12 cellular contexts compared by ENCODE assay signal in genomic region chr1:209490013-209490412, GRCh38.
DNase-seq lines count a peak whose midpoint lies in the region; ATAC-seq and TF ChIP-seq lines count a peak whose summit lies in the region.
"Had no signal": no experiment of that assay in that cellular context is flagged by ENCODE, and none has a peak within 500 bp of the region (broad histone marks: within the 10 kb centered on the region; RNA-seq: fewer than 3 reads in every experiment).

No MANE protein-coding gene starts in this region.

- peak; percentile 36 for DNase-seq in COR-L47 (lab: John Stamatoyannopoulos, UW)
- DNase-seq in NCI-H1436 treated with DMSO at 0.1 percent for 48 hours (lab: John Stamatoyannopoulos, UW) = peak; percentile 43
- no peak for DNase-seq in lung (ENCODE audit: low spot score)
- no peak for DNase-seq in activated T-cell treated with anti-CD3 and anti-CD28 coated beads, Interleukin-2, amount 50 U/mL, for 1 hour
- no peak for DNase-seq in anterior cingulate cortex (lab: John Stamatoyannopoulos, UW)
- no peak for DNase-seq in activated T-helper 1 cell treated with anti-CD3 and anti-CD28 coated beads, Interleukin-12 subunit alpha, Interleukin-12 subunit beta, Interleukin-2, Interleukin-4 antibody, amounts not matched to agents 30 ng/mL and 10 ng/mL and 1 ng/mL, durations not matched to agents 14 hours and 24 hours and 36 hours (ENCODE audit: low spot score)
- DNase-seq: hypothalamus; stimulated activated CD4-positive, alpha-beta T cell treated with anti-CD3 and anti-CD28 coated beads, Interleukin-12 subunit alpha, Interleukin-12 subunit beta, amount 100 ng/mL, for 4 hours; T-cell had no signal

- H3K27ac Mint-ChIP-seq in brain = peak overlapping the region in 2 of 5 experiments; percentile 15 to 61
- no peak overlapping the region for H3K27ac Mint-ChIP-seq in activated T-helper 1 cell treated with anti-CD3 and anti-CD28 coated beads, Interleukin-12 subunit alpha, Interleukin-12 subunit beta, Interleukin-2, Interleukin-4 antibody, amounts not matched to agents 30 ng/mL and 10 ng/mL and 1 ng/mL, durations not matched to agents 14 hours and 24 hours and 36 hours
- H3K27ac Mint-ChIP-seq: T-cell had no signal

- 65 to 74% methylated on average over 3 of the region's 3 CpGs for WGBS in lung, 2 donors

- TF ChIP-seq CTCF in brain (conservative IDR thresholded peaks at IDR 0.05) (peak; percentile 49 to 60), lung (IDR thresholded peaks at IDR 0.05; ENCODE audit: control extremely low read depth, extremely low read depth) (no peak)

- H3K27ac ChIP-seq in lung (ENCODE audit: low read depth in 1 of 2, low read length in 1 of 2) = no peak overlapping the region
- H3K27ac ChIP-seq: thoracic aorta had no signal

- intact Hi-C loops in activated T-helper 1 cell treated with anti-CD3 and anti-CD28 coated beads, Interleukin-12 subunit alpha, Interleukin-12 subunit beta, Interleukin-2, Interleukin-4 antibody, amounts not matched to agents 30 ng/mL and 10 ng/mL and 1 ng/mL, durations not matched to agents 14 hours and 24 hours and 36 hours (cut with micrococcal nuclease) = no loop called here

- H3K27me3 Mint-ChIP-seq in brain = peaks cover 15% of the 10 kb centered on the region
- peaks cover 9% of the 10 kb centered on the region for H3K27me3 Mint-ChIP-seq in activated T-helper 1 cell treated with anti-CD3 and anti-CD28 coated beads, Interleukin-12 subunit alpha, Interleukin-12 subunit beta, Interleukin-2, Interleukin-4 antibody, amounts not matched to agents 30 ng/mL and 10 ng/mL and 1 ng/mL, durations not matched to agents 14 hours and 24 hours and 36 hours (ENCODE audit: insufficient read depth)

- H3K9me3 Mint-ChIP-seq in brain = peaks cover 1 to 8% (median 5%) of the 10 kb centered on the region in 5 experiments
- no peaks in the 10 kb centered on the region for H3K9me3 Mint-ChIP-seq in activated T-helper 1 cell treated with anti-CD3 and anti-CD28 coated beads, Interleukin-12 subunit alpha, Interleukin-12 subunit beta, Interleukin-2, Interleukin-4 antibody, amounts not matched to agents 30 ng/mL and 10 ng/mL and 1 ng/mL, durations not matched to agents 14 hours and 24 hours and 36 hours

- H3K36me3 Mint-ChIP-seq in brain = no peaks in the 10 kb centered on the region
- H3K36me3 Mint-ChIP-seq in activated T-helper 1 cell treated with anti-CD3 and anti-CD28 coated beads, Interleukin-12 subunit alpha, Interleukin-12 subunit beta, Interleukin-2, Interleukin-4 antibody, amounts not matched to agents 30 ng/mL and 10 ng/mL and 1 ng/mL, durations not matched to agents 14 hours and 24 hours and 36 hours (ENCODE audit: low read depth) = no peaks in the 10 kb centered on the region
- H3K36me3 Mint-ChIP-seq: T-cell had no signal

- H3K4me3 ChIP-seq in lung = no peak overlapping the region
- H3K4me3 ChIP-seq: thoracic aorta had no signal

- H3K27me3 ChIP-seq in lung (ENCODE audit: control insufficient read depth, insufficient read depth) = no peaks in the 10 kb centered on the region

- H3K4me1 Mint-ChIP-seq in brain = peaks cover 20% of the 10 kb centered on the region
- H3K4me1 Mint-ChIP-seq in activated T-helper 1 cell treated with anti-CD3 and anti-CD28 coated beads, Interleukin-12 subunit alpha, Interleukin-12 subunit beta, Interleukin-2, Interleukin-4 antibody, amounts not matched to agents 30 ng/mL and 10 ng/mL and 1 ng/mL, durations not matched to agents 14 hours and 24 hours and 36 hours (ENCODE audit: low read depth) = no peaks in the 10 kb centered on the region

- peak; percentile 19 for ATAC-seq in lung (ENCODE audit: insufficient read depth, low FRiP score)
- ATAC-seq in HG02571 (IDR thresholded peaks at IDR 0.05; ENCODE audit: unreplicated experiment) = no peak
- ATAC-seq: T-cell had no signal

- no peaks in the 10 kb centered on the region for H3K4me1 ChIP-seq in lung (ENCODE audit: control insufficient read depth in 2 of 2, insufficient read depth in 2 of 2, low read length in 2 of 2)

- H3K4me3 Mint-ChIP-seq in brain = no peak overlapping the region
- no peak overlapping the region for H3K4me3 Mint-ChIP-seq in activated T-helper 1 cell treated with anti-CD3 and anti-CD28 coated beads, Interleukin-12 subunit alpha, Interleukin-12 subunit beta, Interleukin-2, Interleukin-4 antibody, amounts not matched to agents 30 ng/mL and 10 ng/mL and 1 ng/mL, durations not matched to agents 14 hours and 24 hours and 36 hours
- H3K4me3 Mint-ChIP-seq: T-cell had no signal

- peaks cover 0 to 2% of the 10 kb centered on the region in 2 donors for H3K9me3 ChIP-seq in lung (ENCODE audit: control insufficient read depth in 2 of 2, insufficient read depth in 1 of 2, low read length in 1 of 2)
- H3K9me3 ChIP-seq: thoracic aorta had no signal

- no peaks in the 10 kb centered on the region for H3K36me3 ChIP-seq in lung (ENCODE audit: control insufficient read depth in 2 of 2, insufficient read depth in 2 of 2, low read length in 2 of 2)
- H3K36me3 ChIP-seq: thoracic aorta had no signal

Comparison
In these comparisons a context has a peak if more than half of its experiments do, and no peak if none do; other contexts are left out.
1. DNase-seq: peak in COR-L47 (single experiment) and NCI-H1436 treated with DMSO at 0.1 percent for 48 hours (single experiment); none in lung (single experiment), activated T-cell treated with anti-CD3 and anti-CD28 coated beads, Interleukin-2, amount 50 U/mL, for 1 hour (single experiment), anterior cingulate cortex (0 of 58) and activated T-helper 1 cell treated with anti-CD3 and anti-CD28 coated beads, Interleukin-12 subunit alpha, Interleukin-12 subunit beta, Interleukin-2, Interleukin-4 antibody, amounts not matched to agents 30 ng/mL and 10 ng/mL and 1 ng/mL, durations not matched to agents 14 hours and 24 hours and 36 hours (single experiment).